Comparison of ENCODE assay signal across 20 cellular contexts in the genomic region with DNA sequence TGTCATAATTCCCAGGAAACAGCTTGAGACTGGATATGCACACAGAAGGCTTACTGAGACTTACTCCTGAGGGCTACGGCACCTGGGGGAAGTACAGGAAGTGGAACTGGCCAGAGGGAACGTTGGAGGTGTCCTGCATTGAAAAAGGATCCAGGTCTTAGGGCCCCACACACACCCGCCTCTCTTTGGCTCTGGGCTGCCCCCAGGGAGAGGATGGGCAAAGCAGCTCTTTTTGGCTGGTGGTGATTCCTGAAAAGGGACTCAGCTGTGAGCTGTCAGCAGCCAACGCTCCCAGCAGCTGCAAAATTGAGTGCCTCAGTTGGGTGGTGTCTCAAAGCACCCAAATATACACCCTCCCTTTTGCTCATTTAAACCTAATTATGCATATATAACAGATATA.
DNase-seq lines count a peak whose midpoint lies in the region; ATAC-seq, FAIRE-seq and TF ChIP-seq lines count a peak whose summit lies in the region.
"Had no signal": no experiment of that assay in that cellular context is flagged by ENCODE, and none has a peak within 500 bp of the region (broad histone marks: within the 10 kb centered on the region; RNA-seq: fewer than 3 reads in every experiment).

No MANE protein-coding gene starts in this region.

- peaks cover 2% of the 10 kb centered on the region for H3K9me1 ChIP-seq in keratinocyte (ENCODE audit: control insufficient read depth, extremely low read depth, insufficient read depth, low read length)

- TF ChIP-seq CTCF in WERI-Rb-1 (IDR thresholded peaks at IDR 0.05; ENCODE audit: low read depth, low read length) (no peak), keratinocyte (optimal IDR thresholded peaks at IDR 0.05 in 1 of 3, IDR thresholded peaks at IDR 0.05 in 1 of 3, conservative IDR thresholded peaks at IDR 0.05 in 1 of 3; ENCODE audit: extremely low read depth in 1 of 3, insufficient read depth in 2 of 3, low read length in 3 of 3) (no peak), GM13976 (IDR thresholded peaks at IDR 0.05; ENCODE audit: borderline replicate concordance, control extremely low read depth, extremely low read depth, insufficient read depth, missing control alignments) (no peak)

- no peak for FAIRE-seq in keratinocyte (lab: Jason Lieb, UNC)
- FAIRE-seq: G401.6, GM12891, GM19239, H1 had no signal

- H3K4me2 ChIP-seq in BLaER1 (peak overlapping the region; percentile 34), keratinocyte (ENCODE audit: control insufficient read depth, extremely low read depth, insufficient read depth, low read depth, low read length) (no peak overlapping the region)
- H3K4me2 ChIP-seq: PC-9 had no signal

- peak overlapping the region; percentile 50 for H2AFZ ChIP-seq in keratinocyte (ENCODE audit: control insufficient read depth, low read length)
- H2AFZ ChIP-seq: PC-9 had no signal

- H3K27ac ChIP-seq in BLaER1, result no peak overlapping the region
- H3K27ac ChIP-seq in WERI-Rb-1, result no peak overlapping the region
- no peak overlapping the region for H3K27ac ChIP-seq in keratinocyte (ENCODE audit: control insufficient read depth, insufficient read depth, low read length)
- H3K27ac ChIP-seq: PC-9, SK-N-MC had no signal

- no peaks in the 10 kb centered on the region for H3K36me3 ChIP-seq in BLaER1
- H3K36me3 ChIP-seq in WERI-Rb-1, result no peaks in the 10 kb centered on the region
- no peaks in the 10 kb centered on the region for H3K36me3 ChIP-seq in keratinocyte (ENCODE audit: control insufficient read depth in 2 of 2, extremely low read depth in 1 of 2, insufficient read depth in 2 of 2, low read length in 2 of 2)

- no peak overlapping the region for H3K4me3 Mint-ChIP-seq in activated T-cell treated with anti-CD3 and anti-CD28 coated beads, Interleukin-2, amount 50 U/mL, for 4 hours

- dilution Hi-C loops in keratinocyte (cut with MboI; ENCODE audit: extremely low pct_ligation_motif_present, low sequenced_read_pairs), result no loop called here

- no peaks in the 10 kb centered on the region for H4K20me1 ChIP-seq in BLaER1
- no peaks in the 10 kb centered on the region for H4K20me1 ChIP-seq in keratinocyte (ENCODE audit: control insufficient read depth, extremely low read depth, insufficient read depth, low read length)

- in situ Hi-C loops in GM13976 (cut with MboI; ENCODE audit: low sequenced_read_pairs, unreplicated experiment), result no loop called here

- peaks cover 9% of the 10 kb centered on the region for H3K27me3 Mint-ChIP-seq in activated T-cell treated with anti-CD3 and anti-CD28 coated beads, Interleukin-2, amount 50 U/mL, for 4 hours (ENCODE audit: low read depth)

- H3K79me2 ChIP-seq in keratinocyte (ENCODE audit: control insufficient read depth, insufficient read depth, low read length), result no peaks in the 10 kb centered on the region

- peaks cover 10% of the 10 kb centered on the region for H3K4me1 ChIP-seq in BLaER1
- H3K4me1 ChIP-seq in keratinocyte (ENCODE audit: control insufficient read depth, extremely low read depth, insufficient read depth, low read length), result peaks cover 31% of the 10 kb centered on the region

- H3K27me3 ChIP-seq in BLaER1 (peaks cover 21% of the 10 kb centered on the region; the same call in 1 of the 2 replicates), WERI-Rb-1 (ENCODE audit: insufficient read depth, low read depth, severe bottlenecking) (no peaks in the 10 kb centered on the region), keratinocyte (ENCODE audit: control insufficient read depth, extremely low read depth, insufficient read depth, low read length) (no peaks in the 10 kb centered on the region)

- H3K36me3 Mint-ChIP-seq in activated T-cell treated with anti-CD3 and anti-CD28 coated beads, Interleukin-2, amount 50 U/mL, for 4 hours (ENCODE audit: insufficient read depth), result no peaks in the 10 kb centered on the region

- H3K4me1 Mint-ChIP-seq in activated T-cell treated with anti-CD3 and anti-CD28 coated beads, Interleukin-2, amount 50 U/mL, for 4 hours (ENCODE audit: low read depth), result no peaks in the 10 kb centered on the region

- no peak for ATAC-seq in activated T-cell treated with anti-CD3 and anti-CD28 coated beads, Interleukin-2, amount 50 U/mL, for 4 hours

- DNase-seq in DMS53 (lab: John Stamatoyannopoulos, UW) (peak; percentile 14), DMS53 treated with DMSO at 0.1 percent for 48 hours (lab: John Stamatoyannopoulos, UW; ENCODE audit: unreplicated experiment) (no peak), WERI-Rb-1 (peak; percentile 62), keratinocyte (ENCODE audit: low read depth, low spot score) (no peak), NCI-H187 (lab: John Stamatoyannopoulos, UW) (no peak), GM13976 (ENCODE audit: low spot score) (no peak)
- DNase-seq in activated T-cell treated with anti-CD3 and anti-CD28 coated beads, Interleukin-2, amount 50 U/mL, for 4 hours, result no peak
- DNase-seq: 8988T, KG1, NCI-H1048, NCI-H1694 treated with DMSO at 0.1 percent for 48 hours, NCI-H2171 treated with DMSO at 0.1 percent for 48 hours, NCI-H510A treated with DMSO at 0.1 percent for 48 hours, PC-9 had no signal

- H3K9me3 ChIP-seq in BLaER1 (peaks cover 12% of the 10 kb centered on the region), WERI-Rb-1 (ENCODE audit: severe bottlenecking) (no peaks in the 10 kb centered on the region), keratinocyte (ENCODE audit: control insufficient read depth, low read depth, low read length) (no peaks in the 10 kb centered on the region)

- H3K9ac ChIP-seq in BLaER1 (no peak overlapping the region), keratinocyte (ENCODE audit: control insufficient read depth, extremely low read depth, insufficient read depth, low read length) (no peak overlapping the region)

- no peaks in the 10 kb centered on the region for H3K9me3 Mint-ChIP-seq in activated T-cell treated with anti-CD3 and anti-CD28 coated beads, Interleukin-2, amount 50 U/mL, for 4 hours

- H3K4me3 ChIP-seq in BLaER1 (no peak overlapping the region), WERI-Rb-1 (ENCODE audit: low read depth, low read length) (no peak overlapping the region), keratinocyte (ENCODE audit: control insufficient read depth in 2 of 3, extremely low read depth in 1 of 3, insufficient read depth in 2 of 3, low read depth in 1 of 3, low read length in 3 of 3) (no peak overlapping the region)
- H3K4me3 ChIP-seq: PC-9, SK-N-MC had no signal

Comparison
In these comparisons a context has a peak if more than half of its experiments do, and no peak if none do; other contexts are left out.
1. DNase-seq: peak in DMS53 (single experiment) and WERI-Rb-1 (single experiment); none in DMS53 treated with DMSO at 0.1 percent for 48 hours (single experiment), keratinocyte (single experiment), NCI-H187 (0 of 2), activated T-cell treated with anti-CD3 and anti-CD28 coated beads, Interleukin-2, amount 50 U/mL, for 4 hours (single experiment) and GM13976 (single experiment).